10 cellular contexts compared by ENCODE assay signal in genomic region chrX:15781964-15782711, GRCh38. TPM values are rescaled to one million over a fixed set of nuclear protein-coding genes. Genes with fewer than 3 reads are reported as not detected.
DNase-seq lines count a peak whose midpoint lies in the region; ATAC-seq lines count a peak whose summit lies in the region.
"Had no signal": no experiment of that assay in that cellular context is flagged by ENCODE, and none has a peak within 500 bp of the region (broad histone marks: within the 10 kb centered on the region; RNA-seq: fewer than 3 reads in every experiment).

No MANE protein-coding gene starts in this region.

- H3K4me3 Mint-ChIP-seq in activated CD4-positive, alpha-beta T cell treated with anti-CD3 and anti-CD28 coated beads, Interleukin-2, amount 10 ng/mL, durations not matched to agents 24 days and 14 days, result peak overlapping the region; percentile 85

- intact Hi-C loops in activated CD4-positive, alpha-beta T cell treated with anti-CD3 and anti-CD28 coated beads, Interleukin-2, amount 10 ng/mL, durations not matched to agents 24 days and 14 days (cut with micrococcal nuclease), result no loop called here

- no peaks in the 10 kb centered on the region for H3K27me3 Mint-ChIP-seq in activated CD4-positive, alpha-beta T cell treated with anti-CD3 and anti-CD28 coated beads, Interleukin-2, amount 10 ng/mL, durations not matched to agents 24 days and 14 days

- DNase-seq in activated CD4-positive, alpha-beta T cell treated with anti-CD3 and anti-CD28 coated beads, Interleukin-2, amount 10 ng/mL, durations not matched to agents 24 days and 14 days, result peak; percentile 64
- DNase-seq in activated CD4-positive, alpha-beta T cell treated with anti-CD3 and anti-CD28 coated beads for 1 hour, result no peak
- DNase-seq in RPMI7951 (ENCODE audit: low read depth) (peak; percentile 24), islet precursor cell (no peak), GOT3 (lab: John Stamatoyannopoulos, UW) (no peak), NK-92 (lab: John Stamatoyannopoulos, UW; ENCODE audit: unreplicated experiment) (no peak)
- DNase-seq in stimulated activated naive CD8-positive, alpha-beta T cell treated with anti-CD3 and anti-CD28 coated beads, Interleukin-15, Interleukin-2, amounts not matched to agents 100 U/mL and 50 U/mL, for 24 hours, result peak; percentile 17
- DNase-seq: foreskin keratinocyte, IMR-90 had no signal

- H3K27ac Mint-ChIP-seq in activated CD4-positive, alpha-beta T cell treated with anti-CD3 and anti-CD28 coated beads, Interleukin-2, amount 10 ng/mL, durations not matched to agents 24 days and 14 days, result peak overlapping the region; percentile 94

- no peaks in the 10 kb centered on the region for H3K9me3 Mint-ChIP-seq in activated CD4-positive, alpha-beta T cell treated with anti-CD3 and anti-CD28 coated beads, Interleukin-2, amount 10 ng/mL, durations not matched to agents 24 days and 14 days

- peaks cover 15% of the 10 kb centered on the region for H3K36me3 Mint-ChIP-seq in activated CD4-positive, alpha-beta T cell treated with anti-CD3 and anti-CD28 coated beads, Interleukin-2, amount 10 ng/mL, durations not matched to agents 24 days and 14 days (ENCODE audit: low read depth)

- peaks cover 3% of the 10 kb centered on the region for H3K4me1 Mint-ChIP-seq in activated CD4-positive, alpha-beta T cell treated with anti-CD3 and anti-CD28 coated beads, Interleukin-2, amount 10 ng/mL, durations not matched to agents 24 days and 14 days

- peak; percentile 93 for ATAC-seq in HG02870 (IDR thresholded peaks at IDR 0.05; ENCODE audit: unreplicated experiment)
- ATAC-seq in stimulated activated naive CD8-positive, alpha-beta T cell treated with anti-CD3 and anti-CD28 coated beads, Interleukin-15, Interleukin-2, amounts not matched to agents 100 U/mL and 50 U/mL, for 24 hours, result peak; percentile 55
- ATAC-seq: foreskin keratinocyte had no signal

RNA-seq across cellular contexts. Expression of gene ZRSR2, which starts 8.1 kb away (rescaled TPM):
- 20.0 and 20.3 TPM in 2 replicates for total RNA-seq in activated CD4-positive, alpha-beta T cell treated with anti-CD3 and anti-CD28 coated beads, Interleukin-2, amount 10 ng/mL, durations not matched to agents 24 days and 14 days
- total RNA-seq in RPMI7951 (2014; rRNA removed; shearing (Covaris generic)), result 2.8 and 4.5 TPM in 2 replicates

RNA-seq across cellular contexts. Expression of gene CA5B, which starts 44.1 kb away (rescaled TPM):
- 4.7 and 5.9 TPM in 2 replicates for total RNA-seq in activated CD4-positive, alpha-beta T cell treated with anti-CD3 and anti-CD28 coated beads, Interleukin-2, amount 10 ng/mL, durations not matched to agents 24 days and 14 days
- total RNA-seq in RPMI7951 (2014; rRNA removed; shearing (Covaris generic)), result 29.6 and 35.7 TPM in 2 replicates

Comparison
In these comparisons a context has a peak if more than half of its experiments do, and no peak if none do; other contexts are left out.
1. DNase-seq: peak in activated CD4-positive, alpha-beta T cell treated with anti-CD3 and anti-CD28 coated beads, Interleukin-2, amount 10 ng/mL, durations not matched to agents 24 days and 14 days (single experiment), RPMI7951 (single experiment) and stimulated activated naive CD8-positive, alpha-beta T cell treated with anti-CD3 and anti-CD28 coated beads, Interleukin-15, Interleukin-2, amounts not matched to agents 100 U/mL and 50 U/mL, for 24 hours (single experiment); none in activated CD4-positive, alpha-beta T cell treated with anti-CD3 and anti-CD28 coated beads for 1 hour (single experiment), islet precursor cell (single experiment), GOT3 (single experiment) and NK-92 (single experiment).